22 cellular contexts compared by ENCODE assay signal in the genomic region with DNA sequence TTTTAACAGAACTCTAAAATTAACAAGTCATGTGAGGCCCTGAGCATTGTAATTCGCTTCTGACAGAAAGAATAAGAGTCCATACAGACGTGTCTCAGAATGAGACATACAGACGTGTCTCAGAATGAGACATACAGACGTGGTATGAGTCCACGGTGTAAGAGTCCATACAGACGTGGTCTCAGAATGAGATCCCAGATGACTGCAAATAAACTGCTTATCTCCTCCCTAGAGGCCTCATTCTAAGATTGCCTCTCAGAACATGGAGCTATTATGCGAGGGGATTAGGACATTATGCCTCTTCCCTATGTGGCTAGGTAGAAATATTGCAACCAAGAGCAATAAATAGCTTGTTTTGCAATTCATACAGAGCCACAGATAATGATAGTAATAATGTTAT.
DNase-seq lines count a peak whose midpoint lies in the region; ATAC-seq and TF ChIP-seq lines count a peak whose summit lies in the region.
"Had no signal": no experiment of that assay in that cellular context is flagged by ENCODE, and none has a peak within 500 bp of the region (broad histone marks: within the 10 kb centered on the region; RNA-seq: fewer than 3 reads in every experiment).

No MANE protein-coding gene starts in this region.

- CTCF ChIA-PET in activated CD4-positive, alpha-beta T cell treated with anti-CD3 and anti-CD28 coated beads for 36 hours (lab: Charles Lee), result interaction anchor here (0.6 kb wide), 1 partner anchor 725 kb away, joined by 6 read pairs; no protein-coding TSS in a partner anchor
- CTCF ChIA-PET in activated CD4-positive, alpha-beta T cell treated with anti-CD3 and anti-CD28 coated beads, Interleukin-2, amount 10 ng/mL, durations not matched to agents 7 days and 5 days (lab: Charles Lee), result interaction anchor here (0.6 kb wide), 1 partner anchor 295 kb away, joined by 6 read pairs; no protein-coding TSS in a partner anchor

- H3K4me3 Mint-ChIP-seq in activated CD4-positive, alpha-beta T cell treated with anti-CD3 and anti-CD28 coated beads for 36 hours, result no peak overlapping the region
- H3K4me3 Mint-ChIP-seq in activated CD4-positive, alpha-beta T cell treated with anti-CD3 and anti-CD28 coated beads, Interleukin-2, amount 10 ng/mL, durations not matched to agents 7 days and 5 days, result no peak overlapping the region
- H3K4me3 Mint-ChIP-seq: naive B cell had no signal

- H3K27me3 Mint-ChIP-seq in activated CD4-positive, alpha-beta T cell treated with anti-CD3 and anti-CD28 coated beads for 36 hours, result no peaks in the 10 kb centered on the region
- H3K27me3 Mint-ChIP-seq in activated CD4-positive, alpha-beta T cell treated with anti-CD3 and anti-CD28 coated beads, Interleukin-2, amount 10 ng/mL, durations not matched to agents 7 days and 5 days, result no peaks in the 10 kb centered on the region
- H3K27me3 Mint-ChIP-seq: naive B cell had no signal

- peaks cover 11% of the 10 kb centered on the region for H3K4me1 Mint-ChIP-seq in activated CD4-positive, alpha-beta T cell treated with anti-CD3 and anti-CD28 coated beads for 36 hours
- peaks cover 2% of the 10 kb centered on the region for H3K4me1 Mint-ChIP-seq in activated CD4-positive, alpha-beta T cell treated with anti-CD3 and anti-CD28 coated beads, Interleukin-2, amount 10 ng/mL, durations not matched to agents 7 days and 5 days

- no peaks in the 10 kb centered on the region for H3K27me3 ChIP-seq in GM23248 (replicated peaks; ENCODE audit: insufficient read depth)
- no peaks in the 10 kb centered on the region for H3K27me3 ChIP-seq in breast epithelium
- H3K27me3 ChIP-seq: ascending aorta, Peyer's patch, spleen, upper lobe of right lung had no signal

- H3K36me3 Mint-ChIP-seq in activated CD4-positive, alpha-beta T cell treated with anti-CD3 and anti-CD28 coated beads for 36 hours (ENCODE audit: low read depth), result no peaks in the 10 kb centered on the region
- H3K36me3 Mint-ChIP-seq in activated CD4-positive, alpha-beta T cell treated with anti-CD3 and anti-CD28 coated beads, Interleukin-2, amount 10 ng/mL, durations not matched to agents 7 days and 5 days (ENCODE audit: low read depth), result no peaks in the 10 kb centered on the region
- H3K36me3 Mint-ChIP-seq: naive B cell had no signal

- no peak overlapping the region for H2AFZ ChIP-seq in GM23248

- 63 to 71% methylated on average over 7 of the region's 7 CpGs for WGBS in GM23248 (ENCODE audit: low coverage in 1 of 2, low lambda C conversion rate in 2 of 2, missing lambda C conversion rate in 2 of 2), 2 experiments

- H3F3A ChIP-seq in GM23248 (ENCODE audit: insufficient read depth), result no peaks in the 10 kb centered on the region

- POLR2A ChIA-PET in activated CD4-positive, alpha-beta T cell treated with anti-CD3 and anti-CD28 coated beads for 36 hours (lab: Charles Lee), result no interaction called here
- POLR2A ChIA-PET in activated CD4-positive, alpha-beta T cell treated with anti-CD3 and anti-CD28 coated beads, Interleukin-2, amount 10 ng/mL, durations not matched to agents 7 days and 5 days (lab: Charles Lee), result interaction anchor here (1.2 kb wide), 1 partner anchor 17 kb away, joined by 7 read pairs; no protein-coding TSS in a partner anchor

- intact Hi-C loops in activated CD4-positive, alpha-beta T cell treated with anti-CD3 and anti-CD28 coated beads for 36 hours (cut with DNase I, micrococcal nuclease), result no loop called here
- intact Hi-C loops in head of caudate nucleus (cut with DNase I) (no loop called here), breast epithelium (cut with DNase I; ENCODE audit: low total_unique reads) (no loop called here)

- DNase-seq in activated CD4-positive, alpha-beta T cell treated with anti-CD3 and anti-CD28 coated beads for 36 hours, result no peak
- no peak for DNase-seq in activated CD4-positive, alpha-beta T cell treated with anti-CD3 and anti-CD28 coated beads, Interleukin-2, amount 10 ng/mL, durations not matched to agents 7 days and 5 days
- DNase-seq in inferior parietal cortex (ENCODE audit: extremely low spot score), result peak; percentile 30
- no peak for DNase-seq in head of caudate nucleus
- no peak for DNase-seq in GM23248
- no peak for DNase-seq in breast epithelium (ENCODE audit: low spot score in 2 of 2)
- DNase-seq: activated CD4-positive, alpha-beta T cell treated with anti-CD3 and anti-CD28 coated beads, Interleukin-2, amount 50 U/mL, for 4 hours; activated gamma-delta T cell; DMS79; naive B cell; NCI-H1092; Peyer's patch; spleen; stimulated activated naive CD4-positive, alpha-beta T cell; upper lobe of right lung had no signal

- no peak overlapping the region for H3K9ac ChIP-seq in GM23248
- H3K9ac ChIP-seq: parathyroid adenoma had no signal

- H3K9me3 ChIP-seq in GM23248 (ENCODE audit: low read depth) (no peaks in the 10 kb centered on the region), breast epithelium (no peaks in the 10 kb centered on the region)
- H3K9me3 ChIP-seq: ascending aorta, Peyer's patch, spleen, upper lobe of right lung had no signal

- no peak overlapping the region for H3K4me2 ChIP-seq in GM23248 (ENCODE audit: unreplicated experiment)

- no peak for TF ChIP-seq CTCF in breast epithelium (IDR thresholded peaks at IDR 0.05)

- H4K20me1 ChIP-seq in GM23248 (ENCODE audit: insufficient read depth), result no peaks in the 10 kb centered on the region

- H3K9me3 Mint-ChIP-seq in activated CD4-positive, alpha-beta T cell treated with anti-CD3 and anti-CD28 coated beads for 36 hours (ENCODE audit: low read depth), result no peaks in the 10 kb centered on the region
- no peaks in the 10 kb centered on the region for H3K9me3 Mint-ChIP-seq in activated CD4-positive, alpha-beta T cell treated with anti-CD3 and anti-CD28 coated beads, Interleukin-2, amount 10 ng/mL, durations not matched to agents 7 days and 5 days
- H3K9me3 Mint-ChIP-seq: naive B cell had no signal

- H3K9me2 ChIP-seq in GM23248 (ENCODE audit: insufficient read depth), result no peaks in the 10 kb centered on the region

- H3K4me1 ChIP-seq in GM23248 (ENCODE audit: insufficient read depth), result no peaks in the 10 kb centered on the region
- no peaks in the 10 kb centered on the region for H3K4me1 ChIP-seq in breast epithelium
- H3K4me1 ChIP-seq: ascending aorta, Peyer's patch, spleen, upper lobe of right lung had no signal

- H3K4me3 ChIP-seq in GM23248 (no peak overlapping the region), breast epithelium (no peak overlapping the region)
- H3K4me3 ChIP-seq: ascending aorta, coronary artery, Peyer's patch, spleen, upper lobe of right lung had no signal

- peak; percentile 86 for ATAC-seq in activated CD4-positive, alpha-beta T cell treated with anti-CD3 and anti-CD28 coated beads for 36 hours
- ATAC-seq in GM18909 (IDR thresholded peaks at IDR 0.05; ENCODE audit: poor library complexity, unreplicated experiment) (peak; percentile 71), HG03439 (IDR thresholded peaks at IDR 0.05; ENCODE audit: unreplicated experiment) (peak; percentile 58)

- H3K36me3 ChIP-seq in GM23248 (ENCODE audit: low read depth) (no peaks in the 10 kb centered on the region), breast epithelium (no peaks in the 10 kb centered on the region)
- H3K36me3 ChIP-seq: ascending aorta, Peyer's patch, spleen, upper lobe of right lung had no signal

- H3K27ac Mint-ChIP-seq in activated CD4-positive, alpha-beta T cell treated with anti-CD3 and anti-CD28 coated beads for 36 hours, result no peak overlapping the region
- H3K27ac Mint-ChIP-seq in activated CD4-positive, alpha-beta T cell treated with anti-CD3 and anti-CD28 coated beads, Interleukin-2, amount 10 ng/mL, durations not matched to agents 7 days and 5 days, result no peak overlapping the region
- H3K27ac Mint-ChIP-seq: naive B cell had no signal

- no peak for TF ChIP-seq POLR2A in breast epithelium (IDR thresholded peaks at IDR 0.05)

- in situ Hi-C loops in GM23248 (cut with MboI), result no loop called here

- H3K27ac ChIP-seq in GM23248 (no peak overlapping the region), breast epithelium (no peak overlapping the region)
- H3K27ac ChIP-seq: ascending aorta, C4-2B, coronary artery, epithelial cell of prostate, parathyroid adenoma, Peyer's patch, spleen, upper lobe of right lung had no signal

- H3K79me2 ChIP-seq in GM23248 (ENCODE audit: insufficient read depth), result no peaks in the 10 kb centered on the region
- H3K79me2 ChIP-seq: parathyroid adenoma had no signal
